In genomic region chrX:81121513-81122363, GRCh38 we compare ENCODE assay signal across 8 cellular contexts.
DNase-seq lines count a peak whose midpoint lies in the region; TF ChIP-seq lines count a peak whose summit lies in the region.

No MANE protein-coding gene starts in this region.

- peak overlapping the region; percentile 45; the same call in 1 of the 2 replicates for H3K9ac ChIP-seq in MM.1S (ENCODE audit: low read length)

- H2AFZ ChIP-seq in MM.1S (ENCODE audit: low read length) = peak overlapping the region; percentile 87

- no peaks in the 10 kb centered on the region for H4K20me1 ChIP-seq in MM.1S (ENCODE audit: insufficient read depth, low read length)

- H3K27me3 ChIP-seq in MM.1S (replicated peaks; ENCODE audit: insufficient read depth, low read length) (no peaks in the 10 kb centered on the region), right atrium auricular region (no peaks in the 10 kb centered on the region)

- H3K36me3 ChIP-seq in MM.1S (replicated peaks; ENCODE audit: insufficient read depth, low read length) (no peaks in the 10 kb centered on the region), right atrium auricular region (no peaks in the 10 kb centered on the region)

- TF ChIP-seq CTCF in MM.1S (IDR thresholded peaks at IDR 0.05; ENCODE audit: low read length) = no peak
- TF ChIP-seq CTCF in right atrium auricular region (IDR thresholded peaks at IDR 0.05) = no peak
- TF ChIP-seq CTCF in progenitor cell of endocrine pancreas (IDR thresholded peaks at IDR 0.05; ENCODE audit: unreplicated experiment) = no peak

- H3K4me3 ChIP-seq in MM.1S (ENCODE audit: low read length) (peak overlapping the region; percentile 73), right atrium auricular region (peak overlapping the region; percentile 30 to 51)

- H3K27ac ChIP-seq in MM.1S (ENCODE audit: low read length) (peak overlapping the region; percentile 40; the same call in 1 of the 2 replicates), right atrium auricular region (peak overlapping the region; percentile 49 to 54)

- DNase-seq in GM04503 (ENCODE audit: low read depth) = peak; percentile 55
- DNase-seq in HCEC 1CT = peak; percentile 84
- peak; percentile 92 for DNase-seq in MM.1S
- peak; percentile 53 to 85 (median 73) for DNase-seq in T-helper 1 cell
- peak; percentile 0 to 92 (median 68) for DNase-seq in amygdala (lab: John Stamatoyannopoulos, UW)
- peak; percentile 93 for DNase-seq in right atrium auricular region (ENCODE audit: low spot score)
- peak; percentile 79 for DNase-seq in progenitor cell of endocrine pancreas (ENCODE audit: low spot score, unreplicated experiment)
- peak; percentile 94 for DNase-seq in ureter (ENCODE audit: low spot score)

- H3K9me2 ChIP-seq in MM.1S (replicated peaks; ENCODE audit: insufficient read depth, low read length) = no peaks in the 10 kb centered on the region

- H3K4me1 Mint-ChIP-seq in progenitor cell of endocrine pancreas (ENCODE audit: low read depth) = peaks cover 5% of the 10 kb centered on the region

- H3K79me2 ChIP-seq in MM.1S (ENCODE audit: low read length) = no peaks in the 10 kb centered on the region

- H3K9me3 Mint-ChIP-seq in progenitor cell of endocrine pancreas (ENCODE audit: low read depth) = no peaks in the 10 kb centered on the region

- peaks cover 5% of the 10 kb centered on the region for H3F3A ChIP-seq in MM.1S (ENCODE audit: insufficient read depth, low read length)

- H3K27me3 Mint-ChIP-seq in progenitor cell of endocrine pancreas = peaks cover 13% of the 10 kb centered on the region

- peak overlapping the region; percentile 92 for H3K4me3 Mint-ChIP-seq in progenitor cell of endocrine pancreas (ENCODE audit: low read depth)

- peak overlapping the region; percentile 60 for H3K4me2 ChIP-seq in MM.1S (ENCODE audit: low read depth, low read length)

- peak overlapping the region; percentile 97 for H3K27ac Mint-ChIP-seq in progenitor cell of endocrine pancreas

- no peaks in the 10 kb centered on the region for H3K9me3 ChIP-seq in MM.1S (replicated peaks; ENCODE audit: insufficient read depth, low read length)
- no peaks in the 10 kb centered on the region for H3K9me3 ChIP-seq in right atrium auricular region

- no peaks in the 10 kb centered on the region for H3K36me3 Mint-ChIP-seq in progenitor cell of endocrine pancreas (ENCODE audit: insufficient read depth)

- H3K4me1 ChIP-seq in MM.1S (ENCODE audit: low read length) (no peaks in the 10 kb centered on the region), right atrium auricular region (no peaks in the 10 kb centered on the region)

Comparison
In these comparisons a context has a peak if more than half of its experiments do, and no peak if none do; other contexts are left out.
1. Peak in every context shown above with its lines: DNase-seq, H3K4me3 ChIP-seq and H3K27ac ChIP-seq.